Comparison of ENCODE assay signal across 13 cellular contexts in the genomic region with DNA sequence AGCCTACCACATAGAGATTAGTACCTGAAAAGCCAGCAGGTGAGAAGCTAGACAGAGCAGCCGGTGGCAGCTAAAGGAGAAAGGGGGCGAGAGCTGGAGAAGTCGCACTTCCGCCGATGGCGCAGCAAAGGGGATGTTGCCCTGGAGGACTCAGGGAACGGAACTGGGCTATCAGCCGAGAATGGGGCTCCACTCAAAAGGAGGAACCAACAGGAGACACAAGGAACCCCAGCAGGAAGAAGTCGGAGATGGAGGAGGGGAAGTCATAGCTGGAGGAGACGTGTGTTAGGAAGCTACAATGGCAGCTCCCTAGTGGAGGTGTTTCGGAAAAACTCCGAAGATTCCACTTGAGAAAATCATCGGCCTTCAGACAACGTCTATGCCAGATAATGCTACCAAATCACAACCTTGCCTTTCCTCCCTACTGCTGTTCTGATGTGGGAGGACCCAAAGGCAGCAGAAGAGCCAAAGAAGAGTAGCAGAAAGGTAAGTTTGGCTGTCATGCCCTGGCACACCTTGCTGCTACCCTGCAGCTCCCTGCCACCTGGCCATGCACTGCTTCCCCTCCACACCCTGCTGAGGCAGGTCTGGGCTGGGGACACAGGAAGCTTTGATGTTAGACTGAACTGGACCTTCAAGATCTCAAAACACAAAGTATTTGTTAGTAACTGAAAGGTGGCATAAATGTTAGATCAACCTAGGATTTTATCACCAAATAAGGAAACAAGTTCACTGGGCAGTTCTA.
A peak's percentile ranks its signal among the peaks of the same experiment; 100 is the strongest.
DNase-seq lines count a peak whose midpoint lies in the region; FAIRE-seq and TF ChIP-seq lines count a peak whose summit lies in the region.
"Had no signal": no experiment of that assay in that cellular context is flagged by ENCODE, and none has a peak within 500 bp of the region (broad histone marks: within the 10 kb centered on the region; RNA-seq: fewer than 3 reads in every experiment).

No MANE protein-coding gene starts in this region.

- no peaks in the 10 kb centered on the region for H4K20me1 ChIP-seq in hepatocyte (ENCODE audit: insufficient read depth, poor library complexity, severe bottlenecking)

- peaks cover 8% of the 10 kb centered on the region for H3K4me1 ChIP-seq in hepatocyte (ENCODE audit: insufficient read depth)
- H3K4me1 ChIP-seq in sigmoid colon = no peaks in the 10 kb centered on the region

- no peak overlapping the region for H3K4me3 ChIP-seq in hepatocyte
- H3K4me3 ChIP-seq in sigmoid colon = no peak overlapping the region

- TF ChIP-seq EP300 in sigmoid colon (IDR thresholded peaks at IDR 0.05) = no peak

- no peak for FAIRE-seq in urothelium cell line (lab: Jason Lieb, UNC)
- FAIRE-seq: G401.6 had no signal

- peak overlapping the region; percentile 3 for H3K27ac ChIP-seq in hepatocyte
- no peak overlapping the region for H3K27ac ChIP-seq in sigmoid colon

- H3K4me2 ChIP-seq in hepatocyte = no peak overlapping the region

- no peak for TF ChIP-seq POLR2A in sigmoid colon (IDR thresholded peaks at IDR 0.05)

- intact Hi-C loops in sigmoid colon (cut with DNase I) = no loop called here

- DNase-seq in KBM-7 (peak; percentile 84), anterior cingulate cortex (lab: John Stamatoyannopoulos, UW) (peak in 30 of 58 donors; percentile 4 to 66 (median 24)), hepatocyte (ENCODE audit: low spot score) (no peak), sigmoid colon (peak; percentile 81), urothelium cell line (ENCODE audit: low spot score) (no peak), T1000 (lab: John Stamatoyannopoulos, UW) (no peak), dedifferentiated amniotic fluid mesenchymal stem cell (ENCODE audit: extremely low spot score) (no peak), HT-29 (ENCODE audit: low spot score) (no peak)
- DNase-seq: activated CD4-positive, alpha-beta T cell treated with anti-CD3 and anti-CD28 coated beads for 36 hours; BE2C; central memory CD4-positive, alpha-beta T cell; NCI-H1694 treated with DMSO at 0.1 percent for 48 hours had no signal

- H3K27me3 ChIP-seq in hepatocyte (no peaks in the 10 kb centered on the region), sigmoid colon (no peaks in the 10 kb centered on the region)
- H3K27me3 ChIP-seq: BE2C had no signal

- H3K79me2 ChIP-seq in hepatocyte = no peaks in the 10 kb centered on the region

- TF ChIP-seq CTCF in hepatocyte (IDR thresholded peaks at IDR 0.05; ENCODE audit: poor library complexity) (no peak), sigmoid colon (IDR thresholded peaks at IDR 0.05) (no peak)

- H3K36me3 ChIP-seq in hepatocyte (replicated peaks; ENCODE audit: insufficient read depth, low read depth) = no peaks in the 10 kb centered on the region
- H3K36me3 ChIP-seq in sigmoid colon = no peaks in the 10 kb centered on the region
- H3K36me3 ChIP-seq: BE2C had no signal

- WGBS in hepatocyte (ENCODE audit: low lambda C conversion rate, missing lambda C conversion rate) = 96% methylated on average over 14 of the region's 14 CpGs
- WGBS in sigmoid colon, 2 donors = 89 to 95% methylated on average over 14 of the region's 14 CpGs

- in situ Hi-C loops in KBM-7 (cut with MboI; ENCODE audit: low pct_unique_long_range_greater_than_20kb, low sequenced_read_pairs) = no loop called here

- H3K9me3 ChIP-seq in hepatocyte (ENCODE audit: low read depth) (no peaks in the 10 kb centered on the region), sigmoid colon (no peaks in the 10 kb centered on the region)
- H3K9me3 ChIP-seq: BE2C had no signal

- no peak overlapping the region for H2AFZ ChIP-seq in hepatocyte

- no peaks in the 10 kb centered on the region for H3K9me2 ChIP-seq in hepatocyte (replicated peaks; ENCODE audit: insufficient read depth)

Comparison
In these comparisons a context has a peak if more than half of its experiments do, and no peak if none do; other contexts are left out.
1. DNase-seq: peak in KBM-7 (single experiment), anterior cingulate cortex (30 of 58) and sigmoid colon (single experiment); none in hepatocyte (single experiment), urothelium cell line (single experiment), T1000 (single experiment), dedifferentiated amniotic fluid mesenchymal stem cell (single experiment) and HT-29 (single experiment).